In genomic region chr1:157359309-157360020, GRCh38 we compare ENCODE assay signal across 17 cellular contexts.
DNase-seq lines count a peak whose midpoint lies in the region; ATAC-seq and TF ChIP-seq lines count a peak whose summit lies in the region.
"Had no signal": no experiment of that assay in that cellular context is flagged by ENCODE, and none has a peak within 500 bp of the region (broad histone marks: within the 10 kb centered on the region; RNA-seq: fewer than 3 reads in every experiment).

No MANE protein-coding gene starts in this region.

- H4K20me1 ChIP-seq in hepatocyte (ENCODE audit: insufficient read depth, poor library complexity, severe bottlenecking): no peaks in the 10 kb centered on the region

- no peak overlapping the region for H3K4me3 ChIP-seq in hepatocyte
- H3K4me3 ChIP-seq in dorsolateral prefrontal cortex: no peak overlapping the region
- H3K4me3 ChIP-seq: psoas muscle, SJSA1, suprapubic skin had no signal

- H3K4me1 ChIP-seq in hepatocyte (ENCODE audit: insufficient read depth): no peaks in the 10 kb centered on the region
- H3K4me1 ChIP-seq: psoas muscle, SJSA1, suprapubic skin had no signal

- H3K9me2 ChIP-seq in hepatocyte (replicated peaks; ENCODE audit: insufficient read depth): no peaks in the 10 kb centered on the region

- H3K27me3 ChIP-seq in hepatocyte: no peaks in the 10 kb centered on the region
- H3K27me3 ChIP-seq in dorsolateral prefrontal cortex: peaks cover 0 to 10% (median 0%) of the 10 kb centered on the region in 45 donors
- H3K27me3 ChIP-seq: SJSA1, suprapubic skin had no signal

- intact Hi-C loops in dorsolateral prefrontal cortex (cut with DNase I): no loop called here

- DNase-seq in EL: peak; percentile 66
- peak; percentile 91 for DNase-seq in NCI-H1417 treated with DMSO at 0.1 percent for 48 hours (lab: John Stamatoyannopoulos, UW)
- DNase-seq in NCI-H748 treated with DMSO at 0.1 percent for 48 hours (lab: John Stamatoyannopoulos, UW): peak; percentile 86
- peak; percentile 39 for DNase-seq in hepatocyte (ENCODE audit: low spot score)
- no peak for DNase-seq in dorsolateral prefrontal cortex
- no peak for DNase-seq in stimulated activated CD8-positive, alpha-beta memory T cell treated with anti-CD3 and anti-CD28 coated beads, Interleukin-4, amount 100 ng/mL, for 48 hours
- DNase-seq: activated CD4-positive, alpha-beta T cell treated with anti-CD3 and anti-CD28 coated beads, Interleukin-2, amount 50 U/mL, for 48 hours; amniotic stem cell; DMS79; hypothalamus; natural killer cell; psoas muscle had no signal

- H3K9me3 ChIP-seq in hepatocyte (ENCODE audit: low read depth): no peaks in the 10 kb centered on the region
- H3K9me3 ChIP-seq: psoas muscle, SJSA1, suprapubic skin had no signal

- WGBS in hepatocyte (ENCODE audit: low lambda C conversion rate, missing lambda C conversion rate): 70% methylated on average over 4 of the region's 4 CpGs

- no peaks in the 10 kb centered on the region for H3K36me3 ChIP-seq in hepatocyte (replicated peaks; ENCODE audit: insufficient read depth, low read depth)
- H3K36me3 ChIP-seq: SJSA1, suprapubic skin had no signal

- no peak for TF ChIP-seq CTCF in hepatocyte (IDR thresholded peaks at IDR 0.05; ENCODE audit: poor library complexity)
- TF ChIP-seq CTCF in dorsolateral prefrontal cortex (IDR thresholded peaks at IDR 0.05 in 54 of 56, conservative IDR thresholded peaks at IDR 0.05 in 2 of 56; ENCODE audit: low read depth in 1 of 56, partially characterized antibody in 56 of 56): no peak

- no peak overlapping the region for H2AFZ ChIP-seq in hepatocyte

- no peaks in the 10 kb centered on the region for H3K79me2 ChIP-seq in hepatocyte

- no peak overlapping the region for H3K4me2 ChIP-seq in hepatocyte

- H3K27ac ChIP-seq in hepatocyte (peak overlapping the region; percentile 47), dorsolateral prefrontal cortex (no peak overlapping the region)
- H3K27ac ChIP-seq: psoas muscle, SJSA1, suprapubic skin had no signal

- ATAC-seq in HG02840 (IDR thresholded peaks at IDR 0.05; ENCODE audit: low FRiP score, unreplicated experiment) (no peak), GM18909 (IDR thresholded peaks at IDR 0.05; ENCODE audit: poor library complexity, unreplicated experiment) (no peak)
- ATAC-seq: esophagus mucosa, natural killer cell, psoas muscle had no signal

Comparison
In these comparisons a context has a peak if more than half of its experiments do, and no peak if none do; other contexts are left out.
1. DNase-seq: peak in EL (single experiment), NCI-H1417 treated with DMSO at 0.1 percent for 48 hours (single experiment), NCI-H748 treated with DMSO at 0.1 percent for 48 hours (single experiment) and hepatocyte (single experiment); none in dorsolateral prefrontal cortex (0 of 10) and stimulated activated CD8-positive, alpha-beta memory T cell treated with anti-CD3 and anti-CD28 coated beads, Interleukin-4, amount 100 ng/mL, for 48 hours (single experiment).